In the genomic region with DNA sequence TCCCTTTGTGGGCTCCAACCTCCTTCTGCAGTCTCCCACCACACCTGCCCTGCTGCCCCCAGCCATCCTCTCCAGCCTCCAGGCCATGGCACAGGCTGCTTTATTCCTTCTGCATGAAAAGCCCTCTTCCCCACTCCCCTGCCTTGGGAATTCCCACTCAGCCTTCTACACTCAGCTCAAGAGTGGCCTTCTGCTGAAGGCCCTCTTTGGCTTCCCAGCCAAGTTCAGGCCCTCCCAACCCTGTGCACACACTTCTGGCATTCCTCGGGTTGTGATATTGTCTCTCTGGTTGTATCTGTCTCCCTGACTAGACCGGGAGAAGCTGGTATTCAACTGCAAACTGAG, we compare ENCODE assay signal across 1 cellular context.
A peak's percentile ranks its signal among the peaks of the same experiment; 100 is the strongest.
TF ChIP-seq lines count a peak whose summit lies in the region.

No MANE protein-coding gene starts in this region.

TF ChIP-seq in HepG2, 621 proteins besides CTCF, POLR2A, EP300 and RAD21 (continued from another document):
- TF ChIP-seq, protein P1, sequence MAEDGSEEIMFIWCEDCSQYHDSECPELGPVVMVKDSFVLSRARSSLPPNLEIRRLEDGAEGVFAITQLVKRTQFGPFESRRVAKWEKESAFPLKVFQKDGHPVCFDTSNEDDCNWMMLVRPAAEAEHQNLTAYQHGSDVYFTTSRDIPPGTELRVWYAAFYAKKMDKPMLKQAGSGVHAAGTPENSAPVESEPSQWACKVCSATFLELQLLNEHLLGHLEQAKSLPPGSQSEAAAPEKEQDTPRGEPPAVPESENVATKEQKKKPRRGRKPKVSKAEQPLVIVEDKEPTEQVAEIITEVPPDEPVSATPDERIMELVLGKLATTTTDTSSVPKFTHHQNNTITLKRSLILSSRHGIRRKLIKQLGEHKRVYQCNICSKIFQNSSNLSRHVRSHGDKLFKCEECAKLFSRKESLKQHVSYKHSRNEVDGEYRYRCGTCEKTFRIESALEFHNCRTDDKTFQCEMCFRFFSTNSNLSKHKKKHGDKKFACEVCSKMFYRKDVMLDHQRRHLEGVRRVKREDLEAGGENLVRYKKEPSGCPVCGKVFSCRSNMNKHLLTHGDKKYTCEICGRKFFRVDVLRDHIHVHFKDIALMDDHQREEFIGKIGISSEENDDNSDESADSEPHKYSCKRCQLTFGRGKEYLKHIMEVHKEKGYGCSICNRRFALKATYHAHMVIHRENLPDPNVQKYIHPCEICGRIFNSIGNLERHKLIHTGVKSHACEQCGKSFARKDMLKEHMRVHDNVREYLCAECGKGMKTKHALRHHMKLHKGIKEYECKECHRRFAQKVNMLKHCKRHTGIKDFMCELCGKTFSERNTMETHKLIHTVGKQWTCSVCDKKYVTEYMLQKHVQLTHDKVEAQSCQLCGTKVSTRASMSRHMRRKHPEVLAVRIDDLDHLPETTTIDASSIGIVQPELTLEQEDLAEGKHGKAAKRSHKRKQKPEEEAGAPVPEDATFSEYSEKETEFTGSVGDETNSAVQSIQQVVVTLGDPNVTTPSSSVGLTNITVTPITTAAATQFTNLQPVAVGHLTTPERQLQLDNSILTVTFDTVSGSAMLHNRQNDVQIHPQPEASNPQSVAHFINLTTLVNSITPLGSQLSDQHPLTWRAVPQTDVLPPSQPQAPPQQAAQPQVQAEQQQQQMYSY (CRISPR knock-in tag; IDR thresholded peaks at IDR 0.05) = no peak
- TF ChIP-seq, protein P2, sequence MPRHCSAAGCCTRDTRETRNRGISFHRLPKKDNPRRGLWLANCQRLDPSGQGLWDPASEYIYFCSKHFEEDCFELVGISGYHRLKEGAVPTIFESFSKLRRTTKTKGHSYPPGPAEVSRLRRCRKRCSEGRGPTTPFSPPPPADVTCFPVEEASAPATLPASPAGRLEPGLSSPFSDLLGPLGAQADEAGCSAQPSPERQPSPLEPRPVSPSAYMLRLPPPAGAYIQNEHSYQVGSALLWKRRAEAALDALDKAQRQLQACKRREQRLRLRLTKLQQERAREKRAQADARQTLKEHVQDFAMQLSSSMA (CRISPR knock-in tag; IDR thresholded peaks at IDR 0.05) = no peak
- TF ChIP-seq, protein P3, sequence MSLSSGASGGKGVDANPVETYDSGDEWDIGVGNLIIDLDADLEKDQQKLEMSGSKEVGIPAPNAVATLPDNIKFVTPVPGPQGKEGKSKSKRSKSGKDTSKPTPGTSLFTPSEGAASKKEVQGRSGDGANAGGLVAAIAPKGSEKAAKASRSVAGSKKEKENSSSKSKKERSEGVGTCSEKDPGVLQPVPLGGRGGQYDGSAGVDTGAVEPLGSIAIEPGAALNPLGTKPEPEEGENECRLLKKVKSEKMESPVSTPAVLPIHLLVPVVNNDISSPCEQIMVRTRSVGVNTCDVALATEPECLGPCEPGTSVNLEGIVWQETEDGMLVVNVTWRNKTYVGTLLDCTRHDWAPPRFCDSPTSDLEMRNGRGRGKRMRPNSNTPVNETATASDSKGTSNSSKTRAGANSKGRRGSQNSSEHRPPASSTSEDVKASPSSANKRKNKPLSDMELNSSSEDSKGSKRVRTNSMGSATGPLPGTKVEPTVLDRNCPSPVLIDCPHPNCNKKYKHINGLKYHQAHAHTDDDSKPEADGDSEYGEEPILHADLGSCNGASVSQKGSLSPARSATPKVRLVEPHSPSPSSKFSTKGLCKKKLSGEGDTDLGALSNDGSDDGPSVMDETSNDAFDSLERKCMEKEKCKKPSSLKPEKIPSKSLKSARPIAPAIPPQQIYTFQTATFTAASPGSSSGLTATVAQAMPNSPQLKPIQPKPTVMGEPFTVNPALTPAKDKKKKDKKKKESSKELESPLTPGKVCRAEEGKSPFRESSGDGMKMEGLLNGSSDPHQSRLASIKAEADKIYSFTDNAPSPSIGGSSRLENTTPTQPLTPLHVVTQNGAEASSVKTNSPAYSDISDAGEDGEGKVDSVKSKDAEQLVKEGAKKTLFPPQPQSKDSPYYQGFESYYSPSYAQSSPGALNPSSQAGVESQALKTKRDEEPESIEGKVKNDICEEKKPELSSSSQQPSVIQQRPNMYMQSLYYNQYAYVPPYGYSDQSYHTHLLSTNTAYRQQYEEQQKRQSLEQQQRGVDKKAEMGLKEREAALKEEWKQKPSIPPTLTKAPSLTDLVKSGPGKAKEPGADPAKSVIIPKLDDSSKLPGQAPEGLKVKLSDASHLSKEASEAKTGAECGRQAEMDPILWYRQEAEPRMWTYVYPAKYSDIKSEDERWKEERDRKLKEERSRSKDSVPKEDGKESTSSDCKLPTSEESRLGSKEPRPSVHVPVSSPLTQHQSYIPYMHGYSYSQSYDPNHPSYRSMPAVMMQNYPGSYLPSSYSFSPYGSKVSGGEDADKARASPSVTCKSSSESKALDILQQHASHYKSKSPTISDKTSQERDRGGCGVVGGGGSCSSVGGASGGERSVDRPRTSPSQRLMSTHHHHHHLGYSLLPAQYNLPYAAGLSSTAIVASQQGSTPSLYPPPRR (CRISPR knock-in tag; IDR thresholded peaks at IDR 0.05; ENCODE audit: borderline replicate concordance) = peak; percentile 7; the same call in 1 of the 2 replicates
- TF ChIP-seq, protein P4, sequence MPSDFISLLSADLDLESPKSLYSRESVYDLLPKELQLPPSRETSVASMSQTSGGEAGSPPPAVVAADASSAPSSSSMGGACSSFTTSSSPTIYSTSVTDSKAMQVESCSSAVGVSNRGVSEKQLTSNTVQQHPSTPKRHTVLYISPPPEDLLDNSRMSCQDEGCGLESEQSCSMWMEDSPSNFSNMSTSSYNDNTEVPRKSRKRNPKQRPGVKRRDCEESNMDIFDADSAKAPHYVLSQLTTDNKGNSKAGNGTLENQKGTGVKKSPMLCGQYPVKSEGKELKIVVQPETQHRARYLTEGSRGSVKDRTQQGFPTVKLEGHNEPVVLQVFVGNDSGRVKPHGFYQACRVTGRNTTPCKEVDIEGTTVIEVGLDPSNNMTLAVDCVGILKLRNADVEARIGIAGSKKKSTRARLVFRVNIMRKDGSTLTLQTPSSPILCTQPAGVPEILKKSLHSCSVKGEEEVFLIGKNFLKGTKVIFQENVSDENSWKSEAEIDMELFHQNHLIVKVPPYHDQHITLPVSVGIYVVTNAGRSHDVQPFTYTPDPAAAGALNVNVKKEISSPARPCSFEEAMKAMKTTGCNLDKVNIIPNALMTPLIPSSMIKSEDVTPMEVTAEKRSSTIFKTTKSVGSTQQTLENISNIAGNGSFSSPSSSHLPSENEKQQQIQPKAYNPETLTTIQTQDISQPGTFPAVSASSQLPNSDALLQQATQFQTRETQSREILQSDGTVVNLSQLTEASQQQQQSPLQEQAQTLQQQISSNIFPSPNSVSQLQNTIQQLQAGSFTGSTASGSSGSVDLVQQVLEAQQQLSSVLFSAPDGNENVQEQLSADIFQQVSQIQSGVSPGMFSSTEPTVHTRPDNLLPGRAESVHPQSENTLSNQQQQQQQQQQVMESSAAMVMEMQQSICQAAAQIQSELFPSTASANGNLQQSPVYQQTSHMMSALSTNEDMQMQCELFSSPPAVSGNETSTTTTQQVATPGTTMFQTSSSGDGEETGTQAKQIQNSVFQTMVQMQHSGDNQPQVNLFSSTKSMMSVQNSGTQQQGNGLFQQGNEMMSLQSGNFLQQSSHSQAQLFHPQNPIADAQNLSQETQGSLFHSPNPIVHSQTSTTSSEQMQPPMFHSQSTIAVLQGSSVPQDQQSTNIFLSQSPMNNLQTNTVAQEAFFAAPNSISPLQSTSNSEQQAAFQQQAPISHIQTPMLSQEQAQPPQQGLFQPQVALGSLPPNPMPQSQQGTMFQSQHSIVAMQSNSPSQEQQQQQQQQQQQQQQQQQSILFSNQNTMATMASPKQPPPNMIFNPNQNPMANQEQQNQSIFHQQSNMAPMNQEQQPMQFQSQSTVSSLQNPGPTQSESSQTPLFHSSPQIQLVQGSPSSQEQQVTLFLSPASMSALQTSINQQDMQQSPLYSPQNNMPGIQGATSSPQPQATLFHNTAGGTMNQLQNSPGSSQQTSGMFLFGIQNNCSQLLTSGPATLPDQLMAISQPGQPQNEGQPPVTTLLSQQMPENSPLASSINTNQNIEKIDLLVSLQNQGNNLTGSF (CRISPR knock-in tag; IDR thresholded peaks at IDR 0.05) = no peak
- TF ChIP-seq RBM22 (optimal IDR thresholded peaks at IDR 0.05; ENCODE audit: low read length) (peak; percentile 50), NCOA2 (CRISPR knock-in tag; IDR thresholded peaks at IDR 0.05) (no peak), ZNF205 (CRISPR knock-in tag; IDR thresholded peaks at IDR 0.05) (0 out of 2 replicates have a peak, but pooled peaks have one; percentile 0), TAF1 (CRISPR knock-in tag; IDR thresholded peaks at IDR 0.05) (no peak), ZFP62 (CRISPR knock-in tag; IDR thresholded peaks at IDR 0.05) (no peak), SIX4 (CRISPR knock-in tag; IDR thresholded peaks at IDR 0.05) (peak; percentile 11; the same call in 1 of the 2 replicates), TCF7 (IDR thresholded peaks at IDR 0.05; ENCODE audit: low read depth) (no peak; the same call in 1 of the 2 replicates), ZNF549 (CRISPR knock-in tag; IDR thresholded peaks at IDR 0.05) (no peak), ZSCAN25 (CRISPR knock-in tag; IDR thresholded peaks at IDR 0.05) (peak; percentile 90), CC2D1A (CRISPR knock-in tag; IDR thresholded peaks at IDR 0.05) (no peak), SP2 (CRISPR knock-in tag; IDR thresholded peaks at IDR 0.05) (no peak), ZNF451 (CRISPR knock-in tag; IDR thresholded peaks at IDR 0.05) (no peak), NFKB2 (CRISPR knock-in tag; IDR thresholded peaks at IDR 0.05; ENCODE audit: borderline replicate concordance) (0 out of 2 replicates have a peak, but pooled peaks have one; percentile 28), SOX13 (IDR thresholded peaks at IDR 0.05) (no peak), SOX13 (CRISPR knock-in tag; conservative IDR thresholded peaks at IDR 0.05 in 1 of 2, IDR thresholded peaks at IDR 0.05 in 1 of 2) (no peak), MAFK (conservative IDR thresholded peaks at IDR 0.05 in 1 of 2, IDR thresholded peaks at IDR 0.05 in 1 of 2; ENCODE audit: low read length in 2 of 2) (no peak), ZBTB21 (CRISPR knock-in tag; IDR thresholded peaks at IDR 0.05) (no peak), KAT7 (CRISPR knock-in tag; IDR thresholded peaks at IDR 0.05; ENCODE audit: borderline replicate concordance) (peak; percentile 44; the same call in 1 of the 2 replicates), UBTF (CRISPR knock-in tag; IDR thresholded peaks at IDR 0.05) (peak; percentile 9; the same call in 1 of the 2 replicates), HDAC2 (CRISPR knock-in tag; IDR thresholded peaks at IDR 0.05) (peak; percentile 7; the same call in 1 of the 2 replicates), SRSF9 (IDR thresholded peaks at IDR 0.05; ENCODE audit: borderline replicate concordance, insufficient read depth, low read depth, low read length, poor library complexity, severe bottlenecking) (no peak), FOXA3 (CRISPR knock-in tag; IDR thresholded peaks at IDR 0.05) (no peak)
- TF ChIP-seq, protein P5, sequence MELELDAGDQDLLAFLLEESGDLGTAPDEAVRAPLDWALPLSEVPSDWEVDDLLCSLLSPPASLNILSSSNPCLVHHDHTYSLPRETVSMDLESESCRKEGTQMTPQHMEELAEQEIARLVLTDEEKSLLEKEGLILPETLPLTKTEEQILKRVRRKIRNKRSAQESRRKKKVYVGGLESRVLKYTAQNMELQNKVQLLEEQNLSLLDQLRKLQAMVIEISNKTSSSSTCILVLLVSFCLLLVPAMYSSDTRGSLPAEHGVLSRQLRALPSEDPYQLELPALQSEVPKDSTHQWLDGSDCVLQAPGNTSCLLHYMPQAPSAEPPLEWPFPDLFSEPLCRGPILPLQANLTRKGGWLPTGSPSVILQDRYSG (CRISPR knock-in tag; IDR thresholded peaks at IDR 0.05) = no peak
- TF ChIP-seq, protein P6, sequence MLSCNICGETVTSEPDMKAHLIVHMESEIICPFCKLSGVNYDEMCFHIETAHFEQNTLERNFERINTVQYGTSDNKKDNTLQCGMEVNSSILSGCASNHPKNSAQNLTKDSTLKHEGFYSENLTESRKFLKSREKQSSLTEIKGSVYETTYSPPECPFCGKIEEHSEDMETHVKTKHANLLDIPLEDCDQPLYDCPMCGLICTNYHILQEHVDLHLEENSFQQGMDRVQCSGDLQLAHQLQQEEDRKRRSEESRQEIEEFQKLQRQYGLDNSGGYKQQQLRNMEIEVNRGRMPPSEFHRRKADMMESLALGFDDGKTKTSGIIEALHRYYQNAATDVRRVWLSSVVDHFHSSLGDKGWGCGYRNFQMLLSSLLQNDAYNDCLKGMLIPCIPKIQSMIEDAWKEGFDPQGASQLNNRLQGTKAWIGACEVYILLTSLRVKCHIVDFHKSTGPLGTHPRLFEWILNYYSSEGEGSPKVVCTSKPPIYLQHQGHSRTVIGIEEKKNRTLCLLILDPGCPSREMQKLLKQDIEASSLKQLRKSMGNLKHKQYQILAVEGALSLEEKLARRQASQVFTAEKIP (CRISPR knock-in tag; IDR thresholded peaks at IDR 0.05; ENCODE audit: borderline replicate concordance) = no peak
